8 cellular contexts compared by ENCODE assay signal in genomic region chr4:74157743-74158560, GRCh38. TPM values are rescaled to one million over a fixed set of nuclear protein-coding genes. Genes with fewer than 3 reads are reported as not detected.
DNase-seq lines count a peak whose midpoint lies in the region; ATAC-seq and TF ChIP-seq lines count a peak whose summit lies in the region.

TSS of gene MTHFD2L (plus strand) at chr4:74158118. CDS start at chr4:74158139, 21 bp downstream.

- H3K9me3 ChIP-seq in SK-N-SH = no peaks in the 10 kb centered on the region

- peak; percentile 94 for DNase-seq in GM10248 (ENCODE audit: extremely low spot score)
- DNase-seq in NB4 (ENCODE audit: low read depth) = peak; percentile 96
- peak; percentile 98 for DNase-seq in SK-N-SH
- peak; percentile 88 to 89 for DNase-seq in activated naive CD4-positive, alpha-beta T cell treated with anti-CD3 and anti-CD28 coated beads, Interleukin-2, amount 50 U/mL, for 72 hours (ENCODE audit: low spot score in 2 of 2)
- peak; percentile 98 for DNase-seq in glomerular visceral epithelial cell (ENCODE audit: extremely low spot score)
- peak; percentile 69 for DNase-seq in omental fat pad (ENCODE audit: low spot score)

- TF ChIP-seq CTCF in GM10248 (IDR thresholded peaks at IDR 0.05; ENCODE audit: control extremely low read depth, extremely low read depth, low read depth, missing control alignments) (no peak), NB4 (IDR thresholded peaks at IDR 0.05; ENCODE audit: low read depth, low read length) (no peak), SK-N-SH (IDR thresholded peaks at IDR 0.05) (no peak), omental fat pad (IDR thresholded peaks at IDR 0.05) (no peak)

- peaks cover 14 to 28% of the 10 kb centered on the region in 2 experiments for H3K36me3 ChIP-seq in SK-N-SH (replicated peaks in 1 of 2; ENCODE audit: control insufficient read depth in 1 of 2, insufficient read depth in 2 of 2, low read length in 1 of 2)

- peak within 1 kb of the TSS; percentile 80 for H3K9ac ChIP-seq in SK-N-SH

- peak within 1 kb of the TSS; percentile 98 for H3K4me3 ChIP-seq in NB4 (ENCODE audit: low read depth, low read length)
- peak within 1 kb of the TSS; percentile 70 to 90 for H3K4me3 ChIP-seq in SK-N-SH (ENCODE audit: low read depth in 2 of 2, low read length in 1 of 2)

- peak; percentile 98 for ATAC-seq in HG02571 (IDR thresholded peaks at IDR 0.05; ENCODE audit: unreplicated experiment)
- ATAC-seq in activated naive CD4-positive, alpha-beta T cell treated with anti-CD3 and anti-CD28 coated beads, Interleukin-2, amount 50 U/mL, for 72 hours = peak; percentile 97 to 99
- ATAC-seq in omental fat pad (ENCODE audit: low FRiP score) = peak; percentile 99

- WGBS in SK-N-SH (ENCODE audit: low lambda C conversion rate) = 0% methylated on average over 8 of the region's 79 CpGs

- no peaks in the 10 kb centered on the region; the same call in 1 of the 2 replicates for H3K9me2 ChIP-seq in SK-N-SH

- peaks cover 5 to 7% of the 10 kb centered on the region in 2 experiments; a peak in 3 of 4 replicates for H3K4me1 ChIP-seq in SK-N-SH (ENCODE audit: control insufficient read depth in 1 of 2, insufficient read depth in 2 of 2, low read depth in 1 of 2, low read length in 1 of 2)

- H3K27ac ChIP-seq in SK-N-SH (ENCODE audit: low read depth in 2 of 2, low read length in 1 of 2) (peak within 1 kb of the TSS; percentile 91 to 95), temporal lobe (ENCODE audit: low read depth, low read length) (peak within 1 kb of the TSS; percentile 78)

- POLR2A ChIA-PET in GM10248 (lab: Yijun Ruan, JAX) = no interaction called here
- POLR2A ChIA-PET in SK-N-SH (lab: Yijun Ruan, JAX) = no interaction called here

- peak within 1 kb of the TSS; percentile 92 to 95 for H3K27ac Mint-ChIP-seq in activated naive CD4-positive, alpha-beta T cell treated with anti-CD3 and anti-CD28 coated beads, Interleukin-2, amount 50 U/mL, for 72 hours

- H3K79me2 ChIP-seq in SK-N-SH (ENCODE audit: insufficient read depth) = peaks cover 18% of the 10 kb centered on the region

- TF ChIP-seq POLR2A in NB4 (IDR thresholded peaks at IDR 0.05; ENCODE audit: extremely low read depth, insufficient read length) = peak; percentile 82

- no peaks in the 10 kb centered on the region for H4K20me1 ChIP-seq in SK-N-SH (ENCODE audit: insufficient read depth)

- peak within 1 kb of the TSS; percentile 75 for H3K4me2 ChIP-seq in SK-N-SH

- H3K36me3 Mint-ChIP-seq in activated naive CD4-positive, alpha-beta T cell treated with anti-CD3 and anti-CD28 coated beads, Interleukin-2, amount 50 U/mL, for 72 hours = peaks cover 16 to 18% of the 10 kb centered on the region in 2 donors

- TF ChIP-seq RAD21 in SK-N-SH (IDR thresholded peaks at IDR 0.05; ENCODE audit: low read length) = no peak

- no peaks in the 10 kb centered on the region for H3K9me3 Mint-ChIP-seq in activated naive CD4-positive, alpha-beta T cell treated with anti-CD3 and anti-CD28 coated beads, Interleukin-2, amount 50 U/mL, for 72 hours

- H2AFZ ChIP-seq in SK-N-SH (ENCODE audit: low read depth) = peak within 1 kb of the TSS; percentile 94

- 0 out of 4 replicates have a peak, but pooled peaks of 1 of the 2 experiments have one; percentile 27 for TF ChIP-seq EP300 in SK-N-SH (IDR thresholded peaks at IDR 0.05; ENCODE audit: borderline replicate concordance in 1 of 2, low read depth in 1 of 2, low read length in 1 of 2)

- H3K27me3 ChIP-seq in SK-N-SH (ENCODE audit: insufficient read depth) = no peaks in the 10 kb centered on the region

- peaks cover 8% of the 10 kb centered on the region for H3F3A ChIP-seq in SK-N-SH (replicated peaks; ENCODE audit: insufficient read depth)

- CTCF ChIA-PET in GM10248 (lab: Yijun Ruan, JAX) = interaction anchor here (1.1 to 1.2 kb wide), 2 partner anchors 68 to 69 kb away, joined by 3 read pairs; no protein-coding TSS in a partner anchor
- CTCF ChIA-PET in SK-N-SH (lab: Yijun Ruan, JAX) = interaction anchor here (2.0 kb wide), 1 partner anchor 23 kb away, joined by 6 read pairs; no protein-coding TSS in a partner anchor

TF ChIP-seq in SK-N-SH, 30 proteins besides CTCF, POLR2A, EP300 and RAD21 (continues in another document):
- TF ChIP-seq USF1 (IDR thresholded peaks at IDR 0.05; ENCODE audit: borderline replicate concordance, low read depth) (no peak), JUND (IDR thresholded peaks at IDR 0.05) (no peak), ZBTB33 (IDR thresholded peaks at IDR 0.05; ENCODE audit: borderline replicate concordance, low read depth) (peak; percentile 74; the same call in 1 of the 2 replicates), MXI1 (IDR thresholded peaks at IDR 0.05; ENCODE audit: low read depth, low read length) (peak; percentile 71), MAX (IDR thresholded peaks at IDR 0.05; ENCODE audit: low read depth) (peak; percentile 49; the same call in 1 of the 2 replicates), MEF2A (IDR thresholded peaks at IDR 0.05; ENCODE audit: borderline replicate concordance, low read depth) (0 out of 2 replicates have a peak, but pooled peaks have one; percentile 30), TAF1 (IDR thresholded peaks at IDR 0.05; ENCODE audit: borderline replicate concordance, low read depth, low read length) (peak; percentile 79), ELF1 (IDR thresholded peaks at IDR 0.05) (peak; percentile 72), TEAD4 (IDR thresholded peaks at IDR 0.05; ENCODE audit: borderline replicate concordance, insufficient read depth) (no peak), USF2 (IDR thresholded peaks at IDR 0.05; ENCODE audit: borderline replicate concordance, low read depth, low read length) (no peak), FOSL2 (IDR thresholded peaks at IDR 0.05; ENCODE audit: borderline replicate concordance, low read depth) (no peak), GATA2 (CRISPR knock-in tag; IDR thresholded peaks at IDR 0.05) (no peak), CHD2 (IDR thresholded peaks at IDR 0.05; ENCODE audit: low read length, partially characterized antibody) (peak; percentile 89), FOXJ3 (CRISPR knock-in tag; IDR thresholded peaks at IDR 0.05) (no peak), TCF12 (IDR thresholded peaks at IDR 0.05) (no peak), EZH2phosphoT487 (IDR thresholded peaks at IDR 0.05; ENCODE audit: borderline replicate concordance, low read depth) (no peak), GABPA (IDR thresholded peaks at IDR 0.05; ENCODE audit: low read depth) (peak; percentile 79), IRF3 (IDR thresholded peaks at IDR 0.05; ENCODE audit: low read depth, low read length) (no peak), NRF1 (IDR thresholded peaks at IDR 0.05; ENCODE audit: low read depth, low read length) (0 out of 2 replicates have a peak, but pooled peaks have one; percentile 9), YY1 (IDR thresholded peaks at IDR 0.05; ENCODE audit: low read depth) (peak; percentile 86), RCOR1 (IDR thresholded peaks at IDR 0.05; ENCODE audit: low read length) (no peak), FOXM1 (IDR thresholded peaks at IDR 0.05; ENCODE audit: low read depth) (no peak), SMC3 (IDR thresholded peaks at IDR 0.05; ENCODE audit: low read depth, low read length) (no peak)

RNA-seq across cellular contexts. Expression of gene MTHFD2L, which starts in this region (rescaled TPM):
- polyA plus RNA-seq in SK-N-SH (2012; rRNA removed) = 4.8 and 8.2 TPM in 2 replicates
- polyA plus RNA-seq in SK-N-SH (2012; cell fraction: cytosol; rRNA removed) = 5.9 and 8.4 TPM in 2 replicates
- polyA plus RNA-seq in SK-N-SH (2012; cell fraction: nucleus; rRNA removed) = 4.2 and 11.6 TPM in 2 replicates
- 1 to 10 TPM; 7.3 to 7.6 TPM for total RNA-seq in activated naive CD4-positive, alpha-beta T cell treated with anti-CD3 and anti-CD28 coated beads, Interleukin-2, amount 50 U/mL, for 72 hours
- total RNA-seq in omental fat pad (10 to 100 TPM; 12.2 to 23.2 (median 18.4) TPM), temporal lobe (25.3 TPM)

Comparison
In these comparisons a context has a peak if more than half of its experiments do, and no peak if none do; other contexts are left out.
1. Peak in every context shown above with its lines: DNase-seq, ATAC-seq, H3K4me3 ChIP-seq and H3K27ac ChIP-seq.